ENCODE assay signal across 18 cellular contexts in genomic region chr4:159117564-159117963, GRCh38.
"Had no signal": no experiment of that assay in that cellular context is flagged by ENCODE, and none has a peak within 500 bp of the region (broad histone marks: within the 10 kb centered on the region; RNA-seq: fewer than 3 reads in every experiment).

No MANE protein-coding gene starts in this region.

- H3K27ac Mint-ChIP-seq: activated CD4-positive, alpha-beta memory T cell treated with anti-CD3 and anti-CD28 coated beads, Interleukin-2, amount 10 ng/mL, durations not matched to agents 7 days and 5 days; activated naive CD4-positive, alpha-beta T cell treated with anti-CD3 and anti-CD28 coated beads, Interleukin-2, amount 50 U/mL, for 72 hours; activated T-cell treated with anti-CD3 and anti-CD28 coated beads, Interleukin-2, amount 50 U/mL, for 24 hours; type B pancreatic cell had no signal

- H3K27ac ChIP-seq: cardiac muscle cell, esophagus squamous epithelium, hepatocyte, left ventricle myocardium inferior had no signal

- H3K27me3 Mint-ChIP-seq: activated CD4-positive, alpha-beta memory T cell treated with anti-CD3 and anti-CD28 coated beads, Interleukin-2, amount 10 ng/mL, durations not matched to agents 7 days and 5 days; activated T-cell treated with anti-CD3 and anti-CD28 coated beads, Interleukin-2, amount 50 U/mL, for 24 hours; natural killer cell treated with Interleukin-12 subunit alpha and Interleukin-12 subunit beta and Interleukin-15 and Interleukin-18, amount 100 ng/mL, for 72 hours; type B pancreatic cell had no signal

- H3K4me2 ChIP-seq: hepatocyte had no signal

- H3K27me3 ChIP-seq: cardiac muscle cell, esophagus squamous epithelium, hepatocyte had no signal

- ATAC-seq: activated naive CD4-positive, alpha-beta T cell treated with anti-CD3 and anti-CD28 coated beads, Interleukin-2, amount 50 U/mL, for 72 hours had no signal

- H3K9me3 ChIP-seq: esophagus squamous epithelium had no signal

- DNase-seq: activated gamma-delta T cell; activated T-cell treated with anti-CD3 and anti-CD28 coated beads, Interleukin-2, amount 50 U/mL, for 24 hours; esophagus squamous epithelium; kidney; left ventricle myocardium inferior; mesenchymal stem cell; nucleus accumbens; posterior cingulate gyrus; retina; stimulated activated CD4-positive, alpha-beta T cell treated with anti-CD3 and anti-CD28 coated beads, Interleukin-15, amount 100 ng/mL, for 24 hours; stimulated activated CD4-positive, alpha-beta T cell treated with anti-CD3 and anti-CD28 coated beads, Interleukin-4, amount 100 ng/mL, for 24 hours; stimulated activated naive CD4-positive, alpha-beta T cell treated with Interleukin-2 at 50 U/mL for 16 hours had no signal

- H3K4me3 ChIP-seq: cardiac muscle cell, esophagus squamous epithelium, hepatocyte, left ventricle myocardium inferior had no signal

- H3K36me3 ChIP-seq: cardiac muscle cell, esophagus squamous epithelium, left ventricle myocardium inferior had no signal

- H3K9me3 Mint-ChIP-seq: activated CD4-positive, alpha-beta memory T cell treated with anti-CD3 and anti-CD28 coated beads, Interleukin-2, amount 10 ng/mL, durations not matched to agents 7 days and 5 days; activated T-cell treated with anti-CD3 and anti-CD28 coated beads, Interleukin-2, amount 50 U/mL, for 24 hours; natural killer cell treated with Interleukin-12 subunit alpha and Interleukin-12 subunit beta and Interleukin-15 and Interleukin-18, amount 100 ng/mL, for 72 hours had no signal

- H3K4me3 Mint-ChIP-seq: activated CD4-positive, alpha-beta memory T cell treated with anti-CD3 and anti-CD28 coated beads, Interleukin-2, amount 10 ng/mL, durations not matched to agents 7 days and 5 days; activated T-cell treated with anti-CD3 and anti-CD28 coated beads, Interleukin-2, amount 50 U/mL, for 24 hours; natural killer cell treated with Interleukin-12 subunit alpha and Interleukin-12 subunit beta and Interleukin-15 and Interleukin-18, amount 100 ng/mL, for 72 hours; type B pancreatic cell had no signal

- H3K36me3 Mint-ChIP-seq: natural killer cell treated with Interleukin-12 subunit alpha and Interleukin-12 subunit beta and Interleukin-15 and Interleukin-18, amount 100 ng/mL, for 72 hours had no signal
